Comparison of ENCODE assay signal across 1 cellular context in genomic region chr1:921011-921837, GRCh38.
TF ChIP-seq lines count a peak whose summit lies in the region.

No MANE protein-coding gene starts in this region.

TF ChIP-seq in HepG2, 621 proteins besides CTCF, POLR2A, EP300 and RAD21 (continued from another document):
- TF ChIP-seq GATA4 (IDR thresholded peaks at IDR 0.05; ENCODE audit: borderline replicate concordance, low read depth) (no peak), HNF1B (CRISPR knock-in tag; IDR thresholded peaks at IDR 0.05) (no peak; the same call in 1 of the 2 replicates), PHF21A (CRISPR knock-in tag; IDR thresholded peaks at IDR 0.05) (peak; percentile 62)
TF ChIP-seq in HepG2: peak in this region for 57.
